Comparison of ENCODE assay signal across 23 cellular contexts in the genomic region with DNA sequence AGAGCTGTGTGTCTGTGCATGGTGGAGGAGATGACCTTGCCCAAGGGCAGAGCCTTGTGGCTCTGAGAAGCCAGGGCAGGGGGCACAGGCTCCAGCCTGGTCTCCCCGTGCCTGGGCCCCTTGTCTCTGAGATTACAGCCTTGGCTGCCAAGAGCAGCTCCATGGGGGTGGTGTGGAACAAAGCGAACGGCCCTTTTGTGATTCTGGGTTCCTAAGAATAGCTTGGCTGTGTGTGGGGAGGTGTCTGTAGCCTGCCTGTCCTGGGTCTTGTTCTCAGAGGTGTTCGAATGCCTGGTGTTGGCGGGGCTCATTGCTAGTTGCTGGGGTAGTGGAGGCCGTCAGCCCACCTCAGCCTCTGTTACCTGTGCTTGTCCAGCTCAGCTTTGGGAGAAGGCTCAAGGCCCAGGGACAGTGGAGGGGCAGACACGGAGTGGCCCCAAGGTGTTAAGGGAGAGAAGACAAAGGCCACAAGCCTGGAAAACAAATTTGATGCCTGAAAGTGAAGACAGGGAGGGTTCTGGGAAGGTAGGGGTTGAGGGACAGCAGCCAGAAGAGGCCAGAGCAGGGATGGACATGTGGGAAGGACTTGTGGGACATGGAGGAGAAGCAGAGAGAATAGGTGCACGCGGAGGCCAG. TPM values are rescaled to one million over a fixed set of nuclear protein-coding genes. Genes with fewer than 3 reads are reported as not detected.
DNase-seq lines count a peak whose midpoint lies in the region; ATAC-seq and TF ChIP-seq lines count a peak whose summit lies in the region.
"Had no signal": no experiment of that assay in that cellular context is flagged by ENCODE, and none has a peak within 500 bp of the region (broad histone marks: within the 10 kb centered on the region; RNA-seq: fewer than 3 reads in every experiment).

No MANE protein-coding gene starts in this region.

- DNase-seq in NK-92 treated with Interleukin-12 subunit alpha and Interleukin-12 subunit beta, amount 100 ng/mL, for 24 hours (lab: John Stamatoyannopoulos, UW), result peak; percentile 6
- no peak for DNase-seq in NK-92 (lab: John Stamatoyannopoulos, UW; ENCODE audit: unreplicated experiment)
- DNase-seq in cardiac muscle cell (ENCODE audit: low read depth in 1 of 2, low spot score in 1 of 2), result peak in 1 of 2 donors; percentile 92
- DNase-seq in myocyte (ENCODE audit: low read depth), result peak; percentile 52
- peak in 4 of 6 experiments; percentile 35 to 90 (median 80) for DNase-seq in stimulated activated naive CD4-positive, alpha-beta T cell (lab: John Stamatoyannopoulos, UW)
- no peak for DNase-seq in NOMO-1 treated with DMSO at 0.1 percent for 48 hours (lab: John Stamatoyannopoulos, UW; ENCODE audit: unreplicated experiment)
- no peak for DNase-seq in effector memory CD4-positive, alpha-beta T cell
- DNase-seq: activated CD4-positive, alpha-beta T cell treated with anti-CD3 and anti-CD28 coated beads for 1 hour; activated naive CD8-positive, alpha-beta T cell treated with anti-CD3 and anti-CD28 coated beads, Interleukin-2, amount 50 U/mL, for 24 hours; AML-193; brain microvascular endothelial cell; DMS79; mammary epithelial cell; naive thymus-derived CD4-positive, alpha-beta T cell; NCI-H1105; NCI-H2081; NCI-H510A; small intestine; T-helper 9 cell had no signal

- peaks cover 98% of the 10 kb centered on the region for H3K4me1 ChIP-seq in cardiac muscle cell (ENCODE audit: low read depth)
- no peaks in the 10 kb centered on the region for H3K4me1 ChIP-seq in effector memory CD4-positive, alpha-beta T cell (ENCODE audit: control insufficient read depth, insufficient read depth, low read length, poor library complexity, severe bottlenecking)

- peak overlapping the region; percentile 100 for H3K27ac ChIP-seq in cardiac muscle cell
- no peak overlapping the region for H3K27ac ChIP-seq in effector memory CD4-positive, alpha-beta T cell (ENCODE audit: insufficient read depth, low read length, poor library complexity, severe bottlenecking)
- H3K27ac ChIP-seq: 22Rv1, brain microvascular endothelial cell had no signal

- TF ChIP-seq CTCF in cardiac muscle cell (IDR thresholded peaks at IDR 0.05; ENCODE audit: low read depth, low read length), result no peak

- no peaks in the 10 kb centered on the region for H3K36me3 ChIP-seq in cardiac muscle cell
- no peaks in the 10 kb centered on the region for H3K36me3 ChIP-seq in effector memory CD4-positive, alpha-beta T cell (ENCODE audit: control insufficient read depth, insufficient read depth, low read length)
- H3K36me3 ChIP-seq: brain microvascular endothelial cell had no signal

- H3K4me3 ChIP-seq in cardiac muscle cell, result peak overlapping the region; percentile 18
- H3K4me3 ChIP-seq in effector memory CD4-positive, alpha-beta T cell (ENCODE audit: insufficient read depth, low read depth, low read length, poor library complexity, severe bottlenecking), result no peak overlapping the region

- ATAC-seq in HG02678 (IDR thresholded peaks at IDR 0.05; ENCODE audit: unreplicated experiment), result no peak
- ATAC-seq: activated naive CD8-positive, alpha-beta T cell treated with anti-CD3 and anti-CD28 coated beads, Interleukin-2, amount 50 U/mL, for 24 hours; naive thymus-derived CD4-positive, alpha-beta T cell had no signal

- H3K27me3 ChIP-seq in cardiac muscle cell, result no peaks in the 10 kb centered on the region
- H3K27me3 ChIP-seq in effector memory CD4-positive, alpha-beta T cell (replicated peaks; ENCODE audit: control insufficient read depth, insufficient read depth, low read length, poor library complexity, severe bottlenecking), result no peaks in the 10 kb centered on the region
- H3K27me3 ChIP-seq: brain microvascular endothelial cell had no signal

- no peaks in the 10 kb centered on the region for H3K9me3 ChIP-seq in cardiac muscle cell (ENCODE audit: low read depth)
- H3K9me3 ChIP-seq in effector memory CD4-positive, alpha-beta T cell (ENCODE audit: control insufficient read depth, low read length), result no peaks in the 10 kb centered on the region

RNA-seq across cellular contexts. Expression of a gene that starts 7.4 kb away (rescaled TPM):
- total RNA-seq in cardiac muscle cell (82.8 and 134 TPM in 2 replicates), myocyte (155 and 258 TPM in 2 replicates)
- polyA plus RNA-seq in cardiac muscle cell, result 66.2 and 117 TPM in 2 replicates
- 257 TPM for polyA plus RNA-seq in myocyte (2012)
- total RNA-seq: activated T-helper 2 cell treated with anti-CD3 and anti-CD28 coated beads, Interferon-gamma antibody, Interleukin-2, Interleukin-4, amounts not matched to agents 10 μg/mL and 5 μg/mL and 100 μg/mL, durations not matched to agents 14 hours and 24 hours and 36 hours; mammary epithelial cell; naive thymus-derived CD4-positive, alpha-beta T cell had no signal
- polyA plus RNA-seq: mammary epithelial cell; naive thymus-derived CD4-positive, alpha-beta T cell; urinary bladder had no signal

RNA-seq across cellular contexts. Expression of a gene that starts 26.7 kb away (rescaled TPM):
- total RNA-seq in cardiac muscle cell (35.6 and 43.3 TPM in 2 replicates), myocyte (34.3 and 39.5 TPM in 2 replicates)
- 66.9 and 80.3 TPM in 2 replicates for polyA plus RNA-seq in cardiac muscle cell
- 30.9 TPM for polyA plus RNA-seq in myocyte (2012)

RNA-seq across cellular contexts. Expression of a gene that starts 34.8 kb away (rescaled TPM):
- 4,520 and 8,484 TPM in 2 replicates for total RNA-seq in cardiac muscle cell
- polyA plus RNA-seq in cardiac muscle cell, result 2,795 and 4,145 TPM in 2 replicates
- total RNA-seq in myocyte, result 2.6 and 3.4 TPM in 2 replicates
- polyA plus RNA-seq in myocyte (2012), result 7.7 TPM
- total RNA-seq: mammary epithelial cell had no signal
- polyA plus RNA-seq: mammary epithelial cell; naive thymus-derived CD4-positive, alpha-beta T cell; urinary bladder had no signal

Comparison
In these comparisons a context has a peak if more than half of its experiments do, and no peak if none do; other contexts are left out.
1. DNase-seq: peak in NK-92 treated with Interleukin-12 subunit alpha and Interleukin-12 subunit beta, amount 100 ng/mL, for 24 hours (single experiment), myocyte (single experiment) and stimulated activated naive CD4-positive, alpha-beta T cell (4 of 6); none in NK-92 (single experiment), NOMO-1 treated with DMSO at 0.1 percent for 48 hours (single experiment) and effector memory CD4-positive, alpha-beta T cell (0 of 3).
2. RNA of a gene that starts 34.8 kb away (total RNA-seq): 4,520 to 8,484 TPM in cardiac muscle cell; 2.6 to 3.4 TPM in myocyte; every median in the first group is over 1,000 times any median in the second.